In genomic region chr1:52842643-52843310, GRCh38 we compare ENCODE assay signal across 8 cellular contexts. TPM values are rescaled to one million over a fixed set of nuclear protein-coding genes. Genes with fewer than 3 reads are reported as not detected.
A peak's percentile ranks its signal among the peaks of the same experiment; 100 is the strongest.
DNase-seq lines count a peak whose midpoint lies in the region; ATAC-seq and TF ChIP-seq lines count a peak whose summit lies in the region.

Gene ZYG11A (plus strand): TSS chr1:52842760. CDS start chr1:52842884, 124 bp downstream.

- no peaks in the 10 kb centered on the region for H3K4me1 Mint-ChIP-seq in nephron progenitor cell

- peaks cover 4% of the 10 kb centered on the region for H3K9me3 Mint-ChIP-seq in nephron progenitor cell

- H3K36me3 Mint-ChIP-seq in nephron progenitor cell (ENCODE audit: low read depth) = no peaks in the 10 kb centered on the region

- H3K4me3 ChIP-seq in epithelial cell of proximal tubule (ENCODE audit: low read depth, low read length) = peak within 1 kb of the TSS; percentile 88
- H3K4me3 ChIP-seq in stomach smooth muscle (ENCODE audit: low read length in 2 of 2) = peak within 1 kb of the TSS; percentile 57 to 71

- peaks cover 65% of the 10 kb centered on the region for H3K27me3 Mint-ChIP-seq in nephron progenitor cell (ENCODE audit: low read depth, poor library complexity)

- peak; percentile 69 for ATAC-seq in GM18858 (IDR thresholded peaks at IDR 0.05; ENCODE audit: unreplicated experiment)
- peak; percentile 89 for ATAC-seq in HG03103 (IDR thresholded peaks at IDR 0.05; ENCODE audit: low read depth, unreplicated experiment)

- peaks cover 9 to 27% of the 10 kb centered on the region in 2 donors for H3K27me3 ChIP-seq in stomach smooth muscle (ENCODE audit: control insufficient read depth in 1 of 2, insufficient read depth in 2 of 2, low read length in 2 of 2)

- no peak within 1 kb of the TSS for H3K9ac ChIP-seq in stomach smooth muscle (ENCODE audit: low read length in 2 of 2)

- peak; percentile 38 for TF ChIP-seq CTCF in 22Rv1 (IDR thresholded peaks at IDR 0.05)
- peak; percentile 28 for TF ChIP-seq CTCF in epithelial cell of proximal tubule (conservative IDR thresholded peaks at IDR 0.05; ENCODE audit: low read depth, low read length)
- no peak for TF ChIP-seq CTCF in nephron progenitor cell (IDR thresholded peaks at IDR 0.05)

- H3K9me3 ChIP-seq in stomach smooth muscle (ENCODE audit: control insufficient read depth in 2 of 2, low read length in 2 of 2) = no peaks in the 10 kb centered on the region

- DNase-seq in NCI-H460 (ENCODE audit: extremely low read depth, low read depth) = peak; percentile 71
- peak; percentile 28 to 51 (median 49) for DNase-seq in activated CD8-positive, alpha-beta memory T cell treated with anti-CD3 and anti-CD28 coated beads for 48 hours (ENCODE audit: low read depth in 2 of 3, low spot score in 2 of 3)
- DNase-seq in epithelial cell of proximal tubule (ENCODE audit: low read depth) = no peak
- peak; percentile 81 for DNase-seq in nephron progenitor cell

- H3K4me1 ChIP-seq in stomach smooth muscle (ENCODE audit: control insufficient read depth, insufficient read depth, low read length) = peaks cover 13% of the 10 kb centered on the region

- H3K27ac ChIP-seq in 22Rv1 (no peak within 1 kb of the TSS), stomach smooth muscle (ENCODE audit: low read length) (no peak within 1 kb of the TSS)

- H3K36me3 ChIP-seq in stomach smooth muscle (ENCODE audit: control insufficient read depth in 2 of 2, insufficient read depth in 2 of 2, low read length in 2 of 2) = no peaks in the 10 kb centered on the region

- H3K27ac Mint-ChIP-seq in nephron progenitor cell = no peak within 1 kb of the TSS

- peak within 1 kb of the TSS; percentile 71 for H3K4me3 Mint-ChIP-seq in nephron progenitor cell

RNA-seq across cellular contexts. Expression of gene ZYG11A, which starts in this region (rescaled TPM):
- total RNA-seq in NCI-H460 (2014; rRNA removed; shearing (Covaris generic)) = 4.1 and 4.3 TPM in 2 replicates
- polyA plus RNA-seq in NCI-H460 (2014; cell fraction: nucleus; rRNA removed) = 6.5 and 7.9 TPM in 2 replicates
- total RNA-seq in epithelial cell of proximal tubule = 0.86 and 3.3 TPM in 2 replicates
